20 cellular contexts compared by ENCODE assay signal in the genomic region with DNA sequence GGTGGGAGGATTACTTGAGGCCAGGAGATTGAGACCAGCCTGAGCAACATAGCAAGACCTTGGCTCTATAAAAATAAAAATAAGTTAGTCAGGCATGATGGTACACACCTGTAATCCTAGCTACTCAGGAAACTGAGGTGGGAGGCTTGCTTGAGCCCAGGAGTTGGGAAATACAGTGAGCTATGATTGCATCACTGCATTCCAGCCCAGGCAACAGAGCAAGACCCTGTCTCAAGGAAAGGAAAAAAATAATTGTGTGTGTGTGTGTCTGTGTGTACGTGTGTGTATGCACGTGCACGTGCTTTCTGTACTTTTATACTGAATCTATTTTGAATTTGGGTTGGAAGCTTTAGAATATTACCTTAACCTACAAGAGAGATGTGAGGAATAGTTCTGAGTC. TPM values are rescaled to one million over a fixed set of nuclear protein-coding genes. Genes with fewer than 3 reads are reported as not detected.
A peak's percentile ranks its signal among the peaks of the same experiment; 100 is the strongest.
DNase-seq lines count a peak whose midpoint lies in the region; ATAC-seq and TF ChIP-seq lines count a peak whose summit lies in the region.
"Had no signal": no experiment of that assay in that cellular context is flagged by ENCODE, and none has a peak within 500 bp of the region (broad histone marks: within the 10 kb centered on the region; RNA-seq: fewer than 3 reads in every experiment).

No MANE protein-coding gene starts in this region.

- 83% methylated on average over 3 of the region's 3 CpGs for WGBS in smooth muscle cell (ENCODE audit: low lambda C conversion rate)

- H3K27ac Mint-ChIP-seq in WTC11 = peak overlapping the region; percentile 54; the same call in 1 of the 2 replicates
- H3K27ac Mint-ChIP-seq: activated T-helper 2 cell treated with anti-CD3 and anti-CD28 coated beads, Interferon-gamma antibody, Interleukin-2, Interleukin-4, amounts not matched to agents 10 μg/mL and 5 μg/mL and 100 μg/mL, durations not matched to agents 14 hours and 24 hours and 36 hours; IgD-negative memory B cell; stimulated activated naive CD8-positive, alpha-beta T cell treated with anti-CD3 and anti-CD28 coated beads, Interleukin-15, Interleukin-2, amounts not matched to agents 100 ng/mL and 50 ng/mL, for 24 hours had no signal

- H3K4me1 Mint-ChIP-seq in WTC11 = peaks cover 60% of the 10 kb centered on the region
- H3K4me1 Mint-ChIP-seq: IgD-negative memory B cell had no signal

- H3F3A ChIP-seq in smooth muscle cell (ENCODE audit: low read depth) = peaks cover 15% of the 10 kb centered on the region

- H3K27me3 Mint-ChIP-seq in WTC11 (ENCODE audit: low read depth) = no peaks in the 10 kb centered on the region
- H3K27me3 Mint-ChIP-seq: IgD-negative memory B cell; stimulated activated naive CD8-positive, alpha-beta T cell treated with anti-CD3 and anti-CD28 coated beads, Interleukin-15, Interleukin-2, amounts not matched to agents 100 ng/mL and 50 ng/mL, for 24 hours had no signal

- no peak overlapping the region for H3K9ac ChIP-seq in smooth muscle cell (ENCODE audit: low read depth)
- H3K9ac ChIP-seq: parathyroid adenoma, SK-N-SH had no signal

- H3K9me3 Mint-ChIP-seq in WTC11 = no peaks in the 10 kb centered on the region
- H3K9me3 Mint-ChIP-seq: activated T-helper 2 cell treated with anti-CD3 and anti-CD28 coated beads, Interferon-gamma antibody, Interleukin-2, Interleukin-4, amounts not matched to agents 10 μg/mL and 5 μg/mL and 100 μg/mL, durations not matched to agents 14 hours and 24 hours and 36 hours; IgD-negative memory B cell; stimulated activated naive CD8-positive, alpha-beta T cell treated with anti-CD3 and anti-CD28 coated beads, Interleukin-15, Interleukin-2, amounts not matched to agents 100 ng/mL and 50 ng/mL, for 24 hours had no signal

- H3K4me3 ChIP-seq in fibroblast of the aortic adventitia (ENCODE audit: low read depth, low read length) (no peak overlapping the region), smooth muscle cell (no peak overlapping the region)
- H3K4me3 ChIP-seq: colonic mucosa had no signal

- peak overlapping the region; percentile 98 for H3K27ac ChIP-seq in smooth muscle cell (ENCODE audit: low read depth)
- H3K27ac ChIP-seq: colonic mucosa, parathyroid adenoma had no signal

- POLR2A ChIA-PET in WTC11 (lab: Charles Lee) = no interaction called here

- H3K79me2 ChIP-seq in smooth muscle cell (ENCODE audit: low read depth) = no peaks in the 10 kb centered on the region
- H3K79me2 ChIP-seq: parathyroid adenoma had no signal

- no peak overlapping the region for H3K4me3 Mint-ChIP-seq in WTC11
- H3K4me3 Mint-ChIP-seq: IgD-negative memory B cell; stimulated activated naive CD8-positive, alpha-beta T cell treated with anti-CD3 and anti-CD28 coated beads, Interleukin-15, Interleukin-2, amounts not matched to agents 100 ng/mL and 50 ng/mL, for 24 hours had no signal

- peak; percentile 39 for DNase-seq in HCEC 1CT
- DNase-seq in WTC11 (ENCODE audit: low spot score) = no peak
- peak; percentile 37 for DNase-seq in fibroblast of the aortic adventitia (ENCODE audit: low read depth)
- no peak for DNase-seq in smooth muscle cell (lab: John Stamatoyannopoulos, UW; ENCODE audit: unreplicated experiment)
- DNase-seq in NCI-H2196 treated with DMSO at 0.1 percent for 48 hours (lab: John Stamatoyannopoulos, UW; ENCODE audit: unreplicated experiment) = no peak
- DNase-seq in DMS53 treated with DMSO at 0.1 percent for 48 hours (lab: John Stamatoyannopoulos, UW; ENCODE audit: unreplicated experiment) = no peak
- DNase-seq: activated CD8-positive, alpha-beta memory T cell treated with anti-CD3 and anti-CD28 coated beads for 24 hours; amygdala; BE2C; colonic mucosa; hippocampal formation; left colon; NCI-H1694; SK-N-SH had no signal

- no peaks in the 10 kb centered on the region for H3K27me3 ChIP-seq in smooth muscle cell (ENCODE audit: low read depth)
- H3K27me3 ChIP-seq: BE2C, colonic mucosa had no signal

- H3K4me2 ChIP-seq in smooth muscle cell = no peak overlapping the region
- H3K4me2 ChIP-seq: SK-N-SH had no signal

- no peak overlapping the region for H2AFZ ChIP-seq in smooth muscle cell (ENCODE audit: low read depth)
- H2AFZ ChIP-seq: parathyroid adenoma had no signal

- no peaks in the 10 kb centered on the region for H4K20me1 ChIP-seq in smooth muscle cell (ENCODE audit: low read depth)

- ATAC-seq in WTC11 (no peak), HG02981 (IDR thresholded peaks at IDR 0.05; ENCODE audit: unreplicated experiment) (no peak), GM21381 (IDR thresholded peaks at IDR 0.05; ENCODE audit: unreplicated experiment) (no peak)
- ATAC-seq: left colon had no signal

- TF ChIP-seq CTCF in WTC11 (IDR thresholded peaks at IDR 0.05) (no peak), fibroblast of the aortic adventitia (IDR thresholded peaks at IDR 0.05; ENCODE audit: insufficient read depth, low read length) (no peak), smooth muscle cell (IDR thresholded peaks at IDR 0.05; ENCODE audit: borderline replicate concordance, insufficient read depth, poor library complexity, severe bottlenecking) (no peak)

- CTCF ChIA-PET in WTC11 (lab: Charles Lee) = no interaction called here

- H3K36me3 Mint-ChIP-seq in WTC11 = no peaks in the 10 kb centered on the region

- H3K4me1 ChIP-seq in smooth muscle cell (ENCODE audit: low read depth) = peaks cover 19% of the 10 kb centered on the region
- H3K4me1 ChIP-seq: BE2C, colonic mucosa, parathyroid adenoma had no signal

- no peaks in the 10 kb centered on the region for H3K36me3 ChIP-seq in smooth muscle cell (ENCODE audit: low read depth)
- H3K36me3 ChIP-seq: BE2C, colonic mucosa had no signal

- H3K9me3 ChIP-seq in smooth muscle cell (replicated peaks; ENCODE audit: low read depth) = no peaks in the 10 kb centered on the region
- H3K9me3 ChIP-seq: BE2C, colonic mucosa, SK-N-SH had no signal

TF ChIP-seq in WTC11, 78 proteins besides CTCF, POLR2A, EP300 and RAD21:
- TF ChIP-seq NFYB (CRISPR knock-in tag; conservative IDR thresholded peaks at IDR 0.05; ENCODE audit: low read depth) (no peak), NFATC4 (CRISPR knock-in tag; IDR thresholded peaks at IDR 0.05) (no peak), ZNF219 (CRISPR knock-in tag; IDR thresholded peaks at IDR 0.05; ENCODE audit: borderline replicate concordance) (no peak), GABPB1 (CRISPR knock-in tag; IDR thresholded peaks at IDR 0.05) (peak; percentile 97)

RNA-seq across cellular contexts. Expression of a gene that starts 58.9 kb away (rescaled TPM):
- 39.6 to 43.6 TPM (median 41.8 TPM) in 3 replicates for total RNA-seq in WTC11 (2021)
- total RNA-seq in fibroblast of the aortic adventitia (ENCODE audit: low replicate concordance) = 19.4 and 55.3 TPM in 2 replicates
- 20.5 and 20.9 TPM in 2 replicates for total RNA-seq in smooth muscle cell
- 16.9 and 19.2 TPM in 2 replicates for polyA plus RNA-seq in smooth muscle cell

Comparison
In these comparisons a context has a peak if more than half of its experiments do, and no peak if none do; other contexts are left out.
1. DNase-seq: peak in HCEC 1CT (single experiment) and fibroblast of the aortic adventitia (single experiment); none in WTC11 (single experiment), smooth muscle cell (single experiment), NCI-H2196 treated with DMSO at 0.1 percent for 48 hours (single experiment) and DMS53 treated with DMSO at 0.1 percent for 48 hours (single experiment).